12 cellular contexts compared by ENCODE assay signal in genomic region chr12:11705010-11705409, GRCh38. TPM values are rescaled to one million over a fixed set of nuclear protein-coding genes. Genes with fewer than 3 reads are reported as not detected.
DNase-seq lines count a peak whose midpoint lies in the region; ATAC-seq and TF ChIP-seq lines count a peak whose summit lies in the region.
"Had no signal": no experiment of that assay in that cellular context is flagged by ENCODE, and none has a peak within 500 bp of the region (broad histone marks: within the 10 kb centered on the region; RNA-seq: fewer than 3 reads in every experiment).

No MANE protein-coding gene starts in this region.

- H3K4me3 Mint-ChIP-seq in activated T-helper 1 cell treated with anti-CD3 and anti-CD28 coated beads, Interleukin-12 subunit alpha, Interleukin-12 subunit beta, Interleukin-2, Interleukin-4 antibody, amounts not matched to agents 30 ng/mL and 10 ng/mL and 1 ng/mL, durations not matched to agents 14 hours and 24 hours and 36 hours = no peak overlapping the region
- H3K4me3 Mint-ChIP-seq: effector memory CD8-positive, alpha-beta T cell; stimulated activated naive CD8-positive, alpha-beta T cell treated with anti-CD3 and anti-CD28 coated beads, Interleukin-15, Interleukin-2, amounts not matched to agents 100 ng/mL and 50 ng/mL, for 24 hours had no signal

- TF ChIP-seq CTCF in SK-N-SH (IDR thresholded peaks at IDR 0.05) (no peak), fibroblast of the aortic adventitia (IDR thresholded peaks at IDR 0.05; ENCODE audit: insufficient read depth, low read length) (no peak)

- WGBS in SK-N-SH (ENCODE audit: low lambda C conversion rate) = 45% methylated on average over 7 of the region's 7 CpGs

- peaks cover 41% of the 10 kb centered on the region for H3K36me3 Mint-ChIP-seq in activated T-helper 1 cell treated with anti-CD3 and anti-CD28 coated beads, Interleukin-12 subunit alpha, Interleukin-12 subunit beta, Interleukin-2, Interleukin-4 antibody, amounts not matched to agents 30 ng/mL and 10 ng/mL and 1 ng/mL, durations not matched to agents 14 hours and 24 hours and 36 hours (ENCODE audit: low read depth)

- intact Hi-C loops in sciatic nerve (cut with DNase I) = no loop called here
- intact Hi-C loops in activated T-helper 1 cell treated with anti-CD3 and anti-CD28 coated beads, Interleukin-12 subunit alpha, Interleukin-12 subunit beta, Interleukin-2, Interleukin-4 antibody, amounts not matched to agents 30 ng/mL and 10 ng/mL and 1 ng/mL, durations not matched to agents 14 hours and 24 hours and 36 hours (cut with micrococcal nuclease) = no loop called here

- no peaks in the 10 kb centered on the region for H3K36me3 ChIP-seq in SK-N-SH (replicated peaks in 1 of 2; ENCODE audit: control insufficient read depth in 1 of 2, insufficient read depth in 2 of 2, low read length in 1 of 2)

- H3K9me2 ChIP-seq in SK-N-SH = no peaks in the 10 kb centered on the region

- peak overlapping the region; percentile 48 to 75; a peak in 3 of 4 replicates for H3K27ac ChIP-seq in SK-N-SH (ENCODE audit: low read depth in 2 of 2, low read length in 1 of 2)

- H3K79me2 ChIP-seq in SK-N-SH (ENCODE audit: insufficient read depth) = peaks cover 89% of the 10 kb centered on the region

- 0 out of 2 replicates have a peak overlapping the region, but pooled peaks have one; percentile 25 for H3K9ac ChIP-seq in SK-N-SH

- no peaks in the 10 kb centered on the region for H3K27me3 ChIP-seq in SK-N-SH (ENCODE audit: insufficient read depth)

- CTCF ChIA-PET in SK-N-SH (lab: Yijun Ruan, JAX) = interaction anchor here (0.7 to 0.8 kb wide), 2 partner anchors 15 to 17 kb away, joined by 3 read pairs; no protein-coding TSS in a partner anchor

- H3K27me3 Mint-ChIP-seq in activated T-helper 1 cell treated with anti-CD3 and anti-CD28 coated beads, Interleukin-12 subunit alpha, Interleukin-12 subunit beta, Interleukin-2, Interleukin-4 antibody, amounts not matched to agents 30 ng/mL and 10 ng/mL and 1 ng/mL, durations not matched to agents 14 hours and 24 hours and 36 hours (ENCODE audit: insufficient read depth) = no peaks in the 10 kb centered on the region
- H3K27me3 Mint-ChIP-seq: effector memory CD8-positive, alpha-beta T cell; stimulated activated naive CD8-positive, alpha-beta T cell treated with anti-CD3 and anti-CD28 coated beads, Interleukin-15, Interleukin-2, amounts not matched to agents 100 ng/mL and 50 ng/mL, for 24 hours had no signal

- no peak for TF ChIP-seq RAD21 in SK-N-SH (IDR thresholded peaks at IDR 0.05; ENCODE audit: low read length)

- no peaks in the 10 kb centered on the region; the same call in 1 of the 2 replicates for H4K20me1 ChIP-seq in SK-N-SH (ENCODE audit: insufficient read depth)

- no peak overlapping the region for H3K4me3 ChIP-seq in SK-N-SH (ENCODE audit: low read depth in 2 of 2, low read length in 1 of 2)
- H3K4me3 ChIP-seq in fibroblast of the aortic adventitia (ENCODE audit: low read depth, low read length) = no peak overlapping the region

- DNase-seq in GM03348 (ENCODE audit: low spot score) (peak; percentile 67), SK-N-SH (no peak), fibroblast of the aortic adventitia (ENCODE audit: low read depth) (peak; percentile 99), sciatic nerve (ENCODE audit: low spot score) (no peak), iPS-NIHi11 (ENCODE audit: low spot score) (no peak), NCI-H2171 treated with DMSO at 0.1 percent for 48 hours (lab: John Stamatoyannopoulos, UW) (no peak)
- no peak for DNase-seq in activated T-helper 1 cell treated with anti-CD3 and anti-CD28 coated beads, Interleukin-12 subunit alpha, Interleukin-12 subunit beta, Interleukin-2, Interleukin-4 antibody, amounts not matched to agents 30 ng/mL and 10 ng/mL and 1 ng/mL, durations not matched to agents 14 hours and 24 hours and 36 hours (ENCODE audit: low spot score)
- DNase-seq in effector CD8-positive, alpha-beta T cell (lab: John Stamatoyannopoulos, UW) = no peak
- DNase-seq: effector memory CD8-positive, alpha-beta T cell; posterior cingulate gyrus had no signal

- no peak for TF ChIP-seq EP300 in SK-N-SH (IDR thresholded peaks at IDR 0.05; ENCODE audit: borderline replicate concordance in 1 of 2, low read depth in 1 of 2, low read length in 1 of 2)

- ATAC-seq in sciatic nerve = peak; percentile 71
- ATAC-seq: effector memory CD8-positive, alpha-beta T cell; Panc1 had no signal

- peaks cover 57% of the 10 kb centered on the region for H3K4me1 Mint-ChIP-seq in activated T-helper 1 cell treated with anti-CD3 and anti-CD28 coated beads, Interleukin-12 subunit alpha, Interleukin-12 subunit beta, Interleukin-2, Interleukin-4 antibody, amounts not matched to agents 30 ng/mL and 10 ng/mL and 1 ng/mL, durations not matched to agents 14 hours and 24 hours and 36 hours (ENCODE audit: low read depth)

- POLR2A ChIA-PET in SK-N-SH (lab: Yijun Ruan, JAX) = interaction anchor here (0.6 kb wide), 1 partner anchor 426 kb away, joined by 6 read pairs; no protein-coding TSS in a partner anchor

- H2AFZ ChIP-seq in SK-N-SH (ENCODE audit: low read depth) = no peak overlapping the region

- H3K27ac Mint-ChIP-seq in activated T-helper 1 cell treated with anti-CD3 and anti-CD28 coated beads, Interleukin-12 subunit alpha, Interleukin-12 subunit beta, Interleukin-2, Interleukin-4 antibody, amounts not matched to agents 30 ng/mL and 10 ng/mL and 1 ng/mL, durations not matched to agents 14 hours and 24 hours and 36 hours = no peak overlapping the region
- H3K27ac Mint-ChIP-seq: effector memory CD8-positive, alpha-beta T cell; stimulated activated naive CD8-positive, alpha-beta T cell treated with anti-CD3 and anti-CD28 coated beads, Interleukin-15, Interleukin-2, amounts not matched to agents 100 ng/mL and 50 ng/mL, for 24 hours had no signal

- peaks cover 11% of the 10 kb centered on the region for H3F3A ChIP-seq in SK-N-SH (replicated peaks; ENCODE audit: insufficient read depth)

- H3K4me1 ChIP-seq in SK-N-SH (ENCODE audit: control insufficient read depth in 1 of 2, insufficient read depth in 2 of 2, low read depth in 1 of 2, low read length in 1 of 2) = peaks cover 19 to 37% of the 10 kb centered on the region in 2 experiments; a peak in 3 of 4 replicates

- H3K4me2 ChIP-seq in SK-N-SH = 0 out of 2 replicates have a peak overlapping the region, but pooled peaks have one; percentile 25

- no peaks in the 10 kb centered on the region for H3K9me3 Mint-ChIP-seq in activated T-helper 1 cell treated with anti-CD3 and anti-CD28 coated beads, Interleukin-12 subunit alpha, Interleukin-12 subunit beta, Interleukin-2, Interleukin-4 antibody, amounts not matched to agents 30 ng/mL and 10 ng/mL and 1 ng/mL, durations not matched to agents 14 hours and 24 hours and 36 hours
- H3K9me3 Mint-ChIP-seq: effector memory CD8-positive, alpha-beta T cell; stimulated activated naive CD8-positive, alpha-beta T cell treated with anti-CD3 and anti-CD28 coated beads, Interleukin-15, Interleukin-2, amounts not matched to agents 100 ng/mL and 50 ng/mL, for 24 hours had no signal

- H3K9me3 ChIP-seq in SK-N-SH = no peaks in the 10 kb centered on the region

TF ChIP-seq in SK-N-SH, 30 proteins besides CTCF, POLR2A, EP300 and RAD21 (continues in another document):
- peak; percentile 39 for TF ChIP-seq TCF12 (IDR thresholded peaks at IDR 0.05)
- TF ChIP-seq NRF1 (IDR thresholded peaks at IDR 0.05; ENCODE audit: low read depth, low read length) = no peak
- TF ChIP-seq USF2 (IDR thresholded peaks at IDR 0.05; ENCODE audit: borderline replicate concordance, low read depth, low read length) = no peak
- no peak for TF ChIP-seq GABPA (IDR thresholded peaks at IDR 0.05; ENCODE audit: low read depth)
- TF ChIP-seq TAF1 (IDR thresholded peaks at IDR 0.05; ENCODE audit: borderline replicate concordance, low read depth, low read length) = no peak
- TF ChIP-seq FOXJ3 (CRISPR knock-in tag; IDR thresholded peaks at IDR 0.05) = no peak
- TF ChIP-seq RFX5 (IDR thresholded peaks at IDR 0.05; ENCODE audit: low read length) = no peak
- TF ChIP-seq NFIC (IDR thresholded peaks at IDR 0.05; ENCODE audit: borderline replicate concordance) = 0 out of 2 replicates have a peak, but pooled peaks have one; percentile 7
- no peak for TF ChIP-seq FOXM1 (IDR thresholded peaks at IDR 0.05; ENCODE audit: low read depth)
- TF ChIP-seq SMC3 (IDR thresholded peaks at IDR 0.05; ENCODE audit: low read depth, low read length) = no peak
- TF ChIP-seq, protein P1, sequence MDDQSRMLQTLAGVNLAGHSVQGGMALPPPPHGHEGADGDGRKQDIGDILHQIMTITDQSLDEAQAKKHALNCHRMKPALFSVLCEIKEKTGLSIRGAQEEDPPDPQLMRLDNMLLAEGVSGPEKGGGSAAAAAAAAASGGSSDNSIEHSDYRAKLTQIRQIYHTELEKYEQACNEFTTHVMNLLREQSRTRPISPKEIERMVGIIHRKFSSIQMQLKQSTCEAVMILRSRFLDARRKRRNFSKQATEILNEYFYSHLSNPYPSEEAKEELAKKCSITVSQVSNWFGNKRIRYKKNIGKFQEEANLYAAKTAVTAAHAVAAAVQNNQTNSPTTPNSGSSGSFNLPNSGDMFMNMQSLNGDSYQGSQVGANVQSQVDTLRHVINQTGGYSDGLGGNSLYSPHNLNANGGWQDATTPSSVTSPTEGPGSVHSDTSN (IDR thresholded peaks at IDR 0.05) = peak; percentile 56; the same call in 1 of the 2 replicates
- no peak for TF ChIP-seq RCOR1 (IDR thresholded peaks at IDR 0.05; ENCODE audit: low read length)
- TF ChIP-seq POLR2AphosphoS5 (IDR thresholded peaks at IDR 0.05; ENCODE audit: low read depth, low read length) = no peak
- no peak for TF ChIP-seq MXI1 (IDR thresholded peaks at IDR 0.05; ENCODE audit: low read depth, low read length)

RNA-seq across cellular contexts. Expression of gene ETV6, which starts 55.5 kb away (rescaled TPM):
- polyA plus RNA-seq in SK-N-SH (2012; rRNA removed) = 4.0 and 5.2 TPM in 2 replicates
- polyA plus RNA-seq in SK-N-SH (2012; cell fraction: cytosol; rRNA removed) = 3.2 and 3.9 TPM in 2 replicates
- 15.1 and 20.2 TPM in 2 replicates for polyA plus RNA-seq in SK-N-SH (2012; cell fraction: nucleus; rRNA removed)
- total RNA-seq in fibroblast of the aortic adventitia (ENCODE audit: low replicate concordance) = 6.1 and 14.7 TPM in 2 replicates
- total RNA-seq in sciatic nerve = 38.8 TPM
- 117 and 131 TPM in 2 replicates for total RNA-seq in activated T-helper 1 cell treated with anti-CD3 and anti-CD28 coated beads, Interleukin-12 subunit alpha, Interleukin-12 subunit beta, Interleukin-2, Interleukin-4 antibody, amounts not matched to agents 30 ng/mL and 10 ng/mL and 1 ng/mL, durations not matched to agents 14 hours and 24 hours and 36 hours

Comparison
In these comparisons a context has a peak if more than half of its experiments do, and no peak if none do; other contexts are left out.
1. DNase-seq: peak in GM03348 (single experiment) and fibroblast of the aortic adventitia (single experiment); none in SK-N-SH (single experiment), sciatic nerve (single experiment), activated T-helper 1 cell treated with anti-CD3 and anti-CD28 coated beads, Interleukin-12 subunit alpha, Interleukin-12 subunit beta, Interleukin-2, Interleukin-4 antibody, amounts not matched to agents 30 ng/mL and 10 ng/mL and 1 ng/mL, durations not matched to agents 14 hours and 24 hours and 36 hours (single experiment), effector CD8-positive, alpha-beta T cell (single experiment), iPS-NIHi11 (single experiment) and NCI-H2171 treated with DMSO at 0.1 percent for 48 hours (single experiment).